10 cellular contexts compared by ENCODE assay signal in genomic region chr2:130454712-130455083, GRCh38. TPM values are rescaled to one million over a fixed set of nuclear protein-coding genes. Genes with fewer than 3 reads are reported as not detected.
"Had no signal": no experiment of that assay in that cellular context is flagged by ENCODE, and none has a peak within 500 bp of the region (broad histone marks: within the 10 kb centered on the region; RNA-seq: fewer than 3 reads in every experiment).

No MANE protein-coding gene starts in this region.

RNA-seq across cellular contexts. Expression of gene POTEI, which starts 54.4 kb away (rescaled TPM):
- total RNA-seq: activated CD8-positive, alpha-beta memory T cell treated with anti-CD3 and anti-CD28 coated beads for 36 hours; activated naive CD8-positive, alpha-beta T cell treated with anti-CD3 and anti-CD28 coated beads, Interleukin-2, amount 10 ng/mL, durations not matched to agents 7 days and 5 days; activated T-helper 1 cell treated with anti-CD3 and anti-CD28 coated beads, Interleukin-12 subunit alpha, Interleukin-12 subunit beta, Interleukin-2, Interleukin-4 antibody, amounts not matched to agents 30 ng/mL and 10 ng/mL and 1 ng/mL, durations not matched to agents 14 hours and 24 hours and 36 hours; ascending aorta; fibroblast of lung; fibroblast of villous mesenchyme; kidney epithelial cell; naive thymus-derived CD8-positive, alpha-beta T cell; suprapubic skin; upper lobe of right lung had no signal
